21 cellular contexts compared by ENCODE assay signal in genomic region chr20:57840066-57840465, GRCh38.
"Had no signal": no experiment of that assay in that cellular context is flagged by ENCODE, and none has a peak within 500 bp of the region (broad histone marks: within the 10 kb centered on the region; RNA-seq: fewer than 3 reads in every experiment).

No MANE protein-coding gene starts in this region.

- H3K27ac ChIP-seq: esophagus squamous epithelium, left lung, lower lobe of right lung, neutrophil, parathyroid adenoma, psoas muscle, tibial nerve, WERI-Rb-1 had no signal

- H3K9me3 ChIP-seq: esophagus squamous epithelium, left lung, lower lobe of right lung, mucosa of descending colon, neutrophil, psoas muscle, tibial nerve had no signal

- DNase-seq: activated CD4-positive, alpha-beta T cell treated with anti-CD3 and anti-CD28 coated beads for 48 hours; activated CD4-positive, alpha-beta T cell treated with anti-CD3 and anti-CD28 coated beads, Interleukin-2, amount 50 U/mL, for 48 hours; activated naive CD4-positive, alpha-beta T cell; dermis blood vessel endothelial cell; effector CD4-positive, alpha-beta T cell; esophagus squamous epithelium; left lung; lower lobe of right lung; mucosa of descending colon; psoas muscle; stimulated activated naive CD4-positive, alpha-beta T cell treated with Interleukin-2 at 50 U/mL for 16 hours; T-helper 9 cell; WERI-Rb-1 had no signal

- H3K27ac Mint-ChIP-seq: activated naive CD8-positive, alpha-beta T cell; activated T-helper 2 cell treated with anti-CD3 and anti-CD28 coated beads, Interferon-gamma antibody, Interleukin-2, Interleukin-4, amounts not matched to agents 10 μg/mL and 5 μg/mL and 100 μg/mL, durations not matched to agents 14 hours and 24 hours and 36 hours; natural killer cell treated with Interleukin-12 subunit alpha and Interleukin-12 subunit beta and Interleukin-15 and Interleukin-18, amount 100 ng/mL, for 72 hours; T-helper 1 cell treated with Interleukin-12 subunit alpha and Interleukin-12 subunit beta and Interleukin-4 antibody, amounts not matched to agents 30 μg/mL and 1 μg/mL, for 36 hours had no signal

- H3K27me3 ChIP-seq: left lung, neutrophil, tibial nerve had no signal

- H3K9me3 Mint-ChIP-seq: activated T-helper 2 cell treated with anti-CD3 and anti-CD28 coated beads, Interferon-gamma antibody, Interleukin-2, Interleukin-4, amounts not matched to agents 10 μg/mL and 5 μg/mL and 100 μg/mL, durations not matched to agents 14 hours and 24 hours and 36 hours; natural killer cell treated with Interleukin-12 subunit alpha and Interleukin-12 subunit beta and Interleukin-15 and Interleukin-18, amount 100 ng/mL, for 72 hours; T-helper 1 cell treated with Interleukin-12 subunit alpha and Interleukin-12 subunit beta and Interleukin-4 antibody, amounts not matched to agents 30 μg/mL and 1 μg/mL, for 36 hours had no signal

- H2AFZ ChIP-seq: parathyroid adenoma had no signal

- H3K36me3 Mint-ChIP-seq: activated naive CD8-positive, alpha-beta T cell; natural killer cell treated with Interleukin-12 subunit alpha and Interleukin-12 subunit beta and Interleukin-15 and Interleukin-18, amount 100 ng/mL, for 72 hours had no signal

- H3K4me3 Mint-ChIP-seq: activated naive CD8-positive, alpha-beta T cell; natural killer cell treated with Interleukin-12 subunit alpha and Interleukin-12 subunit beta and Interleukin-15 and Interleukin-18, amount 100 ng/mL, for 72 hours; T-helper 1 cell treated with Interleukin-12 subunit alpha and Interleukin-12 subunit beta and Interleukin-4 antibody, amounts not matched to agents 30 μg/mL and 1 μg/mL, for 36 hours had no signal

- ATAC-seq: activated CD4-positive, CD25-positive, alpha-beta regulatory T cell treated with anti-CD3 and anti-CD28 coated beads, Interleukin-2, amount 50 U/mL, for 24 hours; left lung; lower lobe of right lung; mucosa of descending colon; natural killer cell treated with Interleukin-12 subunit alpha and Interleukin-12 subunit beta and Interleukin-15 and Interleukin-18, amount 100 ng/mL, for 72 hours; psoas muscle had no signal

- H3K9ac ChIP-seq: parathyroid adenoma had no signal

- H3K79me2 ChIP-seq: parathyroid adenoma had no signal

- H3K4me1 ChIP-seq: esophagus squamous epithelium, left lung, lower lobe of right lung, parathyroid adenoma, psoas muscle, tibial nerve had no signal
